ENCODE assay signal across 8 cellular contexts in the genomic region with DNA sequence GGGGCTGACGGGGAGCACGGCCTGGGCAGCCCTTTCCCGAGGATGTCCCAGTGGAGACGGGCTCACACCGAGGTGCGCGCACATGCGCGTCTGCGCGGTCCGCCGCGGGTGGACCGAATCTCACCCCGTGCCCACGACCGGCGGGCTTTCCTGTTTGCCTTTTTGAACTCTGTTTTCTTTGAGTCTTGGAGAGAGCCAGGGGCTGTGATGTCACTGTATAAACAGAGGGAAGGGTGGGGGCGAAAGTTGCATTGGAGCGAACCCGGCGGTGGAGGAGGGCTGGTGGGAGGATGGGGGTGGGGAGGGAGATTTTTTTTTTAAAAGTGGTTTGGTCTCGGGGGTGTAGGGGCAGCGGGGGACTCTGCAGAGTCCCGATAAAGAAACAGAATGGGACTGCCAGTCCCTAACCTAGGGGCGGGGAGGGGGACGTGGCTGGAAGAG.
A peak's percentile ranks its signal among the peaks of the same experiment; 100 is the strongest.
DNase-seq lines count a peak whose midpoint lies in the region; ATAC-seq and TF ChIP-seq lines count a peak whose summit lies in the region.

No MANE protein-coding gene starts in this region.

- POLR2A ChIA-PET in CD8-positive, alpha-beta T cell (lab: Charles Lee) = no interaction called here

- TF ChIP-seq POLR2A in adrenal gland (IDR thresholded peaks at IDR 0.05) = peak in 1 of 2 donors; percentile 44

- H3K79me2 ChIP-seq in hepatocyte = peaks cover 24% of the 10 kb centered on the region

- H3K4me3 ChIP-seq in adrenal gland (peak overlapping the region in 2 of 4 donors; percentile 63 to 81), hepatocyte (peak overlapping the region; percentile 48)
- no peak overlapping the region for H3K4me3 ChIP-seq in CD8-positive, alpha-beta T cell (ENCODE audit: low read depth, low read length)

- H3K27me3 ChIP-seq in adrenal gland (no peaks in the 10 kb centered on the region), hepatocyte (no peaks in the 10 kb centered on the region)
- H3K27me3 ChIP-seq in CD8-positive, alpha-beta T cell (ENCODE audit: insufficient read depth, low read length) = peaks cover 3% of the 10 kb centered on the region

- no peaks in the 10 kb centered on the region for H3K36me3 ChIP-seq in ES-I3 (ENCODE audit: insufficient read depth, low read length)
- no peaks in the 10 kb centered on the region for H3K36me3 ChIP-seq in adrenal gland (replicated peaks in 1 of 2)
- no peaks in the 10 kb centered on the region for H3K36me3 ChIP-seq in hepatocyte (replicated peaks; ENCODE audit: insufficient read depth, low read depth)
- H3K36me3 ChIP-seq in CD8-positive, alpha-beta T cell (ENCODE audit: insufficient read depth, low read length) = no peaks in the 10 kb centered on the region

- peaks cover 8% of the 10 kb centered on the region for H3K4me1 Mint-ChIP-seq in CD8-positive, alpha-beta T cell (ENCODE audit: low read depth)

- no peaks in the 10 kb centered on the region for H3K9me3 Mint-ChIP-seq in CD8-positive, alpha-beta T cell

- peak overlapping the region; percentile 92 for H3K4me2 ChIP-seq in hepatocyte

- H3K9me3 ChIP-seq in ES-I3 (ENCODE audit: control insufficient read depth, insufficient read depth, low read length) = no peaks in the 10 kb centered on the region
- no peaks in the 10 kb centered on the region for H3K9me3 ChIP-seq in adrenal gland (replicated peaks in 1 of 3)
- H3K9me3 ChIP-seq in hepatocyte (ENCODE audit: low read depth) = no peaks in the 10 kb centered on the region
- H3K9me3 ChIP-seq in CD8-positive, alpha-beta T cell (ENCODE audit: low read length) = no peaks in the 10 kb centered on the region

- H3K9me2 ChIP-seq in hepatocyte (replicated peaks; ENCODE audit: insufficient read depth) = no peaks in the 10 kb centered on the region

- 2 to 3% (median 2%) methylated on average over 28 of the region's 28 CpGs for WGBS in adrenal gland, 4 donors
- 2% methylated on average over 23 of the region's 28 CpGs for WGBS in hepatocyte (ENCODE audit: low lambda C conversion rate, missing lambda C conversion rate)

- H3K27ac Mint-ChIP-seq in CD8-positive, alpha-beta T cell = no peak overlapping the region

- H3K4me3 Mint-ChIP-seq in CD8-positive, alpha-beta T cell = no peak overlapping the region

- intact Hi-C loops in adrenal gland (cut with DNase I) = loop anchor here (5.0 to 10.0 kb wide), 4 partner anchors 64 to 662 kb away; no protein-coding TSS in a partner anchor
- intact Hi-C loops in CD8-positive, alpha-beta T cell (cut with DNase I, micrococcal nuclease) = loop anchor here (2.0 to 10.0 kb wide), 4 partner anchors 66 to 1893 kb away; a partner anchor contains a TSS

- H3K36me3 Mint-ChIP-seq in CD8-positive, alpha-beta T cell = no peaks in the 10 kb centered on the region

- no peaks in the 10 kb centered on the region for H4K20me1 ChIP-seq in hepatocyte (ENCODE audit: insufficient read depth, poor library complexity, severe bottlenecking)

- peak overlapping the region; percentile 14 for H2AFZ ChIP-seq in hepatocyte

- H3K27me3 Mint-ChIP-seq in CD8-positive, alpha-beta T cell (ENCODE audit: low read depth) = peaks cover 44% of the 10 kb centered on the region

- ATAC-seq in CD8-positive, alpha-beta T cell = no peak

- H3K4me1 ChIP-seq in ES-I3 (ENCODE audit: insufficient read depth, low read length) (peaks cover 10% of the 10 kb centered on the region), adrenal gland (replicated peaks in 1 of 2) (peaks cover 9 to 22% of the 10 kb centered on the region in 2 donors), hepatocyte (ENCODE audit: insufficient read depth) (peaks cover 15% of the 10 kb centered on the region)
- peaks cover 10% of the 10 kb centered on the region for H3K4me1 ChIP-seq in CD8-positive, alpha-beta T cell (ENCODE audit: insufficient read depth, low read length)

- TF ChIP-seq CTCF in adrenal gland (IDR thresholded peaks at IDR 0.05) (no peak), hepatocyte (IDR thresholded peaks at IDR 0.05; ENCODE audit: poor library complexity) (no peak)
- TF ChIP-seq CTCF in CD8-positive, alpha-beta T cell (IDR thresholded peaks at IDR 0.05) = no peak

- peak overlapping the region; percentile 92 to 98 (median 95) for H3K27ac ChIP-seq in adrenal gland
- peak overlapping the region; percentile 99 for H3K27ac ChIP-seq in hepatocyte
- H3K27ac ChIP-seq in CD8-positive, alpha-beta T cell (ENCODE audit: low read depth, low read length) = no peak overlapping the region

- CTCF ChIA-PET in CD8-positive, alpha-beta T cell (lab: Charles Lee) = no interaction called here

- DNase-seq in adrenal gland (peak; percentile 71 to 88 (median 80)), hepatocyte (ENCODE audit: low spot score) (peak; percentile 89), retina (peak; percentile 49), NAMALWA (ENCODE audit: low spot score) (no peak), NCI-H510A treated with DMSO at 0.1 percent for 48 hours (lab: John Stamatoyannopoulos, UW) (no peak), AML-193 (lab: John Stamatoyannopoulos, UW) (no peak)
- no peak for DNase-seq in CD8-positive, alpha-beta T cell

- peak overlapping the region; percentile 57; the same call in 1 of the 2 replicates for H3K9ac ChIP-seq in ES-I3 (ENCODE audit: low read depth, low read length)

Comparison
In these comparisons a context has a peak if more than half of its experiments do, and no peak if none do; other contexts are left out.
1. DNase-seq: peak in adrenal gland (7 of 7), hepatocyte (single experiment) and retina (single experiment); none in NAMALWA (single experiment), CD8-positive, alpha-beta T cell (0 of 7), NCI-H510A treated with DMSO at 0.1 percent for 48 hours (single experiment) and AML-193 (0 of 2).